ENCODE assay signal across 1 cellular context in the genomic region with DNA sequence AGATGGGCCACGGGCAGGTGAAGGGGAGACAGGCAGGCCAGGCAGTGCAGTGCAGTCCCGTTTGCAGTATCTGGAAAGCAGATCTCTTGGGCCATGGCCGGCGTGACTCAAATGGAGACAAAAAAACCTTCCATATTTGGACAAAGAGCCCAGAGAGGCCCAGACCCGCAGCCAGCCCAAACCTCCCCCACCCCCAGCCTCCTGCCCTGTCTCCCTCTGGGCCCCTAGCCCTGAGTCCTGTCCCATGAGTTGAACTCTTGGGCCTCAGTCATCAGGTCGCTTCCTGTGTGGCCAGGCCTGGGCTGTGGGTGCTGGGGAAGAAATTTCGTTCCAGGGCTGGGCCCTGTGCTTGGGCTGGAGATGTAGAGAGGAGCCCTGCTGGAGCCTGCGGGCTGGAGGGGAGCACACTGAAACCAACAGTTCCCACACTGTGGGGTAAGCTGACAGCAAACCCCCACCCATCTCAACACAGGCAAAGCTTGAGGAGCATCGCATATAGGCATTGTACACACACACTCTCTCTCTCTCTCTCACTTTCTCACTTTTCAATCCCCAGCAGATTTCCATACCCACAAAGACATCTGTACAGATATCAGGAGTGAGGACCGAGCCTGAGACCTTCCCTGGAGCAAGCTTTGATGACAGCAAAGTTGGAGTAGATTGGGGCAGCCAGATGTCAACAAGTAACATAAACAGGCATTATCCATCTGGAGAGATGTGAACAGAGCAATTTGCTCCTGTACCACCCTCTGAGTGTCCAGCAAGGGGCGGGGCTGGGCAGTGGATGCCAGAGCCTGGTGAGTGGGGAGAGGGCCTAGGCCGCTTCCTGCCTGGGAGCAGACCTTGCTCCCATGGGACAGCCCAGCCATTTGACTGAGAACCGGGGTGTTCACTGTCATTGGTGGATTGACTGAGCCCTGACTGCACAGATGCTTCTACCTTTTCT.
TF ChIP-seq lines count a peak whose summit lies in the region.

No MANE protein-coding gene starts in this region.

TF ChIP-seq in WTC11, 78 proteins besides CTCF, POLR2A, EP300 and RAD21 (continued from another document):
- TF ChIP-seq, protein P1, sequence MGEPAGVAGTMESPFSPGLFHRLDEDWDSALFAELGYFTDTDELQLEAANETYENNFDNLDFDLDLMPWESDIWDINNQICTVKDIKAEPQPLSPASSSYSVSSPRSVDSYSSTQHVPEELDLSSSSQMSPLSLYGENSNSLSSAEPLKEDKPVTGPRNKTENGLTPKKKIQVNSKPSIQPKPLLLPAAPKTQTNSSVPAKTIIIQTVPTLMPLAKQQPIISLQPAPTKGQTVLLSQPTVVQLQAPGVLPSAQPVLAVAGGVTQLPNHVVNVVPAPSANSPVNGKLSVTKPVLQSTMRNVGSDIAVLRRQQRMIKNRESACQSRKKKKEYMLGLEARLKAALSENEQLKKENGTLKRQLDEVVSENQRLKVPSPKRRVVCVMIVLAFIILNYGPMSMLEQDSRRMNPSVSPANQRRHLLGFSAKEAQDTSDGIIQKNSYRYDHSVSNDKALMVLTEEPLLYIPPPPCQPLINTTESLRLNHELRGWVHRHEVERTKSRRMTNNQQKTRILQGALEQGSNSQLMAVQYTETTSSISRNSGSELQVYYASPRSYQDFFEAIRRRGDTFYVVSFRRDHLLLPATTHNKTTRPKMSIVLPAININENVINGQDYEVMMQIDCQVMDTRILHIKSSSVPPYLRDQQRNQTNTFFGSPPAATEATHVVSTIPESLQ (CRISPR knock-in tag; IDR thresholded peaks at IDR 0.05), result no peak
- TF ChIP-seq RELA (CRISPR knock-in tag; IDR thresholded peaks at IDR 0.05; ENCODE audit: borderline replicate concordance) (no peak), RORB (CRISPR knock-in tag; IDR thresholded peaks at IDR 0.05) (no peak)
- TF ChIP-seq, protein P2, sequence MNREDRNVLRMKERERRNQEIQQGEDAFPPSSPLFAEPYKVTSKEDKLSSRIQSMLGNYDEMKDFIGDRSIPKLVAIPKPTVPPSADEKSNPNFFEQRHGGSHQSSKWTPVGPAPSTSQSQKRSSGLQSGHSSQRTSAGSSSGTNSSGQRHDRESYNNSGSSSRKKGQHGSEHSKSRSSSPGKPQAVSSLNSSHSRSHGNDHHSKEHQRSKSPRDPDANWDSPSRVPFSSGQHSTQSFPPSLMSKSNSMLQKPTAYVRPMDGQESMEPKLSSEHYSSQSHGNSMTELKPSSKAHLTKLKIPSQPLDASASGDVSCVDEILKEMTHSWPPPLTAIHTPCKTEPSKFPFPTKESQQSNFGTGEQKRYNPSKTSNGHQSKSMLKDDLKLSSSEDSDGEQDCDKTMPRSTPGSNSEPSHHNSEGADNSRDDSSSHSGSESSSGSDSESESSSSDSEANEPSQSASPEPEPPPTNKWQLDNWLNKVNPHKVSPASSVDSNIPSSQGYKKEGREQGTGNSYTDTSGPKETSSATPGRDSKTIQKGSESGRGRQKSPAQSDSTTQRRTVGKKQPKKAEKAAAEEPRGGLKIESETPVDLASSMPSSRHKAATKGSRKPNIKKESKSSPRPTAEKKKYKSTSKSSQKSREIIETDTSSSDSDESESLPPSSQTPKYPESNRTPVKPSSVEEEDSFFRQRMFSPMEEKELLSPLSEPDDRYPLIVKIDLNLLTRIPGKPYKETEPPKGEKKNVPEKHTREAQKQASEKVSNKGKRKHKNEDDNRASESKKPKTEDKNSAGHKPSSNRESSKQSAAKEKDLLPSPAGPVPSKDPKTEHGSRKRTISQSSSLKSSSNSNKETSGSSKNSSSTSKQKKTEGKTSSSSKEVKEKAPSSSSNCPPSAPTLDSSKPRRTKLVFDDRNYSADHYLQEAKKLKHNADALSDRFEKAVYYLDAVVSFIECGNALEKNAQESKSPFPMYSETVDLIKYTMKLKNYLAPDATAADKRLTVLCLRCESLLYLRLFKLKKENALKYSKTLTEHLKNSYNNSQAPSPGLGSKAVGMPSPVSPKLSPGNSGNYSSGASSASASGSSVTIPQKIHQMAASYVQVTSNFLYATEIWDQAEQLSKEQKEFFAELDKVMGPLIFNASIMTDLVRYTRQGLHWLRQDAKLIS (CRISPR knock-in tag; IDR thresholded peaks at IDR 0.05; ENCODE audit: borderline replicate concordance), result no peak
